1 cellular context compared by ENCODE assay signal in the genomic region with DNA sequence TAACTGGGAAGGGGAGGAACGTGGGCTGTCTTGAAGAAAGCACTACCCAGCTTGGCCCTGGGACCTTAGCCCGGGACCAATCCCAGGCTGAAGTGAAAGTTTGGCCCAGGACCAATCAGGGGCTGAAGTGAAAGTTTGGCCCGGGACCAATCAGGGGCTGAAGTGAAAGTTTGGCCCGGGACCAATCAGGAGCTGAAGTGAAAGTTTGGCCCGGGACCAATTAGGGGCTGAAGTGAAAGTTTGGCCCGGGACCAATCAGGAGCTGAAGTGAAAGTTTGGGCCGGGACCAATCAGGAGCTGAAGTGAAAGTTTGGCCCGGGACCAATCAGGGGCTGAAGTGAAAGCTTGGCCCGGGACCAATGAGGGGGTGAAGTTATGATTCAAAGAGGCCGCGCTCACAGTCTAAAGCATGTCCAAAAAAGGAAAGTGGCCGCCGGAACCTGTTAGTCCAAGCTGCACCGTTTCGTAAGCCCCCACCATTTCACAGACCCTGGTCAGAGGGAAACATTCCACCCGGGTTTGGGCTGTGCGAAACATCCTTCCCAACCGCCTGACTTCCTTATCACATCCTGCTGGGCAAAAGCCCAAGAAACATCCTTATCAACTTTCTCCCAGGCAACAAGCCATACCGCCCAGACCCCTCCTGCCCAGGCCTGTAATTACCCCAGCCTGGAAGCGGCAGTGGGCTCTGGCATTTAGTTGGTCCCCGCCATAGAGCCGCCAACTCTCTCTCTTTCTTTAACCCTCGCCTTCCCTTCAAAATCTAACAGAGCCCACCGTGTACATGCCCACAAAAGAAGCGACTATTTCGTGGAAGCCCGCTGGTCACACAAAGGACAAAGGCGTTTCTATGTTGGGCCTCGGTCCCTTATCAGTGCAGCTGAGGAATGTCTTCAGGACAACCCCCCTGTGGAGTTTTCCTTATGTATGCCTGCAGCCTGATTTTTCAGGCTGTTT.
TF ChIP-seq lines count a peak whose summit lies in the region.

No MANE protein-coding gene starts in this region.

TF ChIP-seq in WTC11, 78 proteins besides CTCF, POLR2A, EP300 and RAD21 (continued from another document):
- TF ChIP-seq CDX4 (CRISPR knock-in tag; IDR thresholded peaks at IDR 0.05; ENCODE audit: borderline replicate concordance): no peak
- no peak for TF ChIP-seq SP1 (CRISPR knock-in tag; conservative IDR thresholded peaks at IDR 0.05)
TF ChIP-seq in WTC11: peak in this region for 9.
